In genomic region chr3:149145926-149146325, GRCh38 we compare ENCODE assay signal across 8 cellular contexts. TPM values are rescaled to one million over a fixed set of nuclear protein-coding genes. Genes with fewer than 3 reads are reported as not detected.
DNase-seq lines count a peak whose midpoint lies in the region; ATAC-seq and FAIRE-seq lines count a peak whose summit lies in the region.

No MANE protein-coding gene starts in this region.

- DNase-seq in RPMI8226 (peak; percentile 62), pons (ENCODE audit: low spot score) (peak; percentile 86), HTR-8/SVneo (ENCODE audit: insufficient read length, low spot score) (no peak), A172 (ENCODE audit: low spot score) (no peak), SW 1271 (lab: John Stamatoyannopoulos, UW) (no peak)
- DNase-seq in stimulated activated naive CD4-positive, alpha-beta T cell treated with Interleukin-2 at 50 U/mL for 16 hours (lab: John Stamatoyannopoulos, UW): no peak

- no peak for FAIRE-seq in HTR-8/SVneo (lab: Jason Lieb, UNC)

- ATAC-seq in GM19043 (IDR thresholded peaks at IDR 0.05; ENCODE audit: low read depth, unreplicated experiment) (peak; percentile 65), HG02973 (IDR thresholded peaks at IDR 0.05; ENCODE audit: unreplicated experiment) (peak; percentile 70)

RNA-seq across cellular contexts. Expression of gene HPS3, which starts 16.5 kb away (rescaled TPM):
- 39.3 and 42.0 TPM in 2 replicates for total RNA-seq in A172 (2014; rRNA removed; shearing (Covaris generic))

RNA-seq across cellular contexts. Expression of gene HLTF, which starts 59.6 kb away (rescaled TPM):
- 78.6 and 94.5 TPM in 2 replicates for total RNA-seq in A172 (2014; rRNA removed; shearing (Covaris generic))

Comparison
In these comparisons a context has a peak if more than half of its experiments do, and no peak if none do; other contexts are left out.
1. DNase-seq: peak in RPMI8226 (single experiment) and pons (single experiment); none in HTR-8/SVneo (single experiment), stimulated activated naive CD4-positive, alpha-beta T cell treated with Interleukin-2 at 50 U/mL for 16 hours (single experiment), A172 (single experiment) and SW 1271 (0 of 2).